17 cellular contexts compared by ENCODE assay signal in the genomic region with DNA sequence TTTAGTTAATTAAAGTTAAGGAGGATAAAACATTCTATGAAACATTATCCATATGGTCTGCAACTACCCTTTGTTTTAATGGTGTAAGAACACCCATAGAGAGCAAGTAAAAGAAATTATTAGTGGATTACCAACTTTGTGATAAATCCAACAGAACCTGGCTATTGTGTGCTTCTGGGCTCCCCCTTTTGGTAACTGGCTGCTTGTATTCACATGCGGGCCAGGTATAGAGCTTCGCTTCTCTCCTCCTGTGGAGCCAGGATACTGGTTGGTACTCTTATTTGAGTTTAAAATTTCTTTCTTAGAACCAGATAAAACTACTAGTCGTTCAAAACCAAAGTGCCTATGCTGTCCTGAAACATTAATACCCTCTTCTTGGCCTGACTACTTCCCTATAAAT.
DNase-seq lines count a peak whose midpoint lies in the region; FAIRE-seq and TF ChIP-seq lines count a peak whose summit lies in the region.
"Had no signal": no experiment of that assay in that cellular context is flagged by ENCODE, and none has a peak within 500 bp of the region (broad histone marks: within the 10 kb centered on the region; RNA-seq: fewer than 3 reads in every experiment).

No MANE protein-coding gene starts in this region.

- H3K79me2 ChIP-seq in keratinocyte (ENCODE audit: control insufficient read depth, insufficient read depth, low read length), result no peaks in the 10 kb centered on the region

- H3K27ac ChIP-seq in C4-2B (no peak overlapping the region), keratinocyte (ENCODE audit: control insufficient read depth, insufficient read depth, low read length) (no peak overlapping the region)

- no peak overlapping the region for H3K4me3 Mint-ChIP-seq in chondrocyte (ENCODE audit: unreplicated experiment)
- H3K4me3 Mint-ChIP-seq in activated CD4-positive, alpha-beta T cell treated with anti-CD3 and anti-CD28 coated beads, Interleukin-2, amount 10 ng/mL, durations not matched to agents 24 days and 14 days, result no peak overlapping the region

- no peak overlapping the region for H3K4me2 ChIP-seq in keratinocyte (ENCODE audit: control insufficient read depth, extremely low read depth, insufficient read depth, low read depth, low read length)

- no peaks in the 10 kb centered on the region for H3K9me3 ChIP-seq in keratinocyte (ENCODE audit: control insufficient read depth, low read depth, low read length)
- H3K9me3 ChIP-seq: HAP-1, MG63 had no signal

- intact Hi-C loops in activated CD4-positive, alpha-beta T cell treated with anti-CD3 and anti-CD28 coated beads, Interleukin-2, amount 10 ng/mL, durations not matched to agents 24 days and 14 days (cut with micrococcal nuclease), result no loop called here

- H2AFZ ChIP-seq in keratinocyte (ENCODE audit: control insufficient read depth, low read length), result no peak overlapping the region

- H3K4me3 ChIP-seq in keratinocyte (ENCODE audit: control insufficient read depth in 2 of 3, extremely low read depth in 1 of 3, insufficient read depth in 2 of 3, low read depth in 1 of 3, low read length in 3 of 3), result no peak overlapping the region
- H3K4me3 ChIP-seq: HAP-1, MG63 had no signal

- H3K9ac ChIP-seq in keratinocyte (ENCODE audit: control insufficient read depth, extremely low read depth, insufficient read depth, low read length), result no peak overlapping the region

- no peaks in the 10 kb centered on the region for H4K20me1 ChIP-seq in keratinocyte (ENCODE audit: control insufficient read depth, extremely low read depth, insufficient read depth, low read length)

- peaks cover 7% of the 10 kb centered on the region for H3K4me1 Mint-ChIP-seq in chondrocyte (ENCODE audit: low read depth)
- H3K4me1 Mint-ChIP-seq in activated CD4-positive, alpha-beta T cell treated with anti-CD3 and anti-CD28 coated beads, Interleukin-2, amount 10 ng/mL, durations not matched to agents 24 days and 14 days, result no peaks in the 10 kb centered on the region

- no peaks in the 10 kb centered on the region for H3K4me1 ChIP-seq in keratinocyte (ENCODE audit: control insufficient read depth, extremely low read depth, insufficient read depth, low read length)
- H3K4me1 ChIP-seq: HAP-1 had no signal

- no peaks in the 10 kb centered on the region for H3K36me3 Mint-ChIP-seq in chondrocyte (ENCODE audit: low read depth)
- H3K36me3 Mint-ChIP-seq in activated CD4-positive, alpha-beta T cell treated with anti-CD3 and anti-CD28 coated beads, Interleukin-2, amount 10 ng/mL, durations not matched to agents 24 days and 14 days (ENCODE audit: low read depth), result no peaks in the 10 kb centered on the region

- H3K27me3 Mint-ChIP-seq in chondrocyte (ENCODE audit: low read depth), result peaks cover 11% of the 10 kb centered on the region
- no peaks in the 10 kb centered on the region for H3K27me3 Mint-ChIP-seq in activated CD4-positive, alpha-beta T cell treated with anti-CD3 and anti-CD28 coated beads, Interleukin-2, amount 10 ng/mL, durations not matched to agents 24 days and 14 days

- H3K9me1 ChIP-seq in keratinocyte (ENCODE audit: control insufficient read depth, extremely low read depth, insufficient read depth, low read length), result no peaks in the 10 kb centered on the region

- no peak for FAIRE-seq in keratinocyte (lab: Jason Lieb, UNC)
- FAIRE-seq: GM19239, RCC 7860 had no signal

- TF ChIP-seq CTCF in C4-2B (conservative IDR thresholded peaks at IDR 0.05), result peak; percentile 18; the same call in 1 of the 2 replicates
- TF ChIP-seq CTCF in LNCAP (IDR thresholded peaks at IDR 0.05), result peak; percentile 32; the same call in 1 of the 2 replicates
- peak; percentile 23 for TF ChIP-seq CTCF in chondrocyte (IDR thresholded peaks at IDR 0.05)
- peak in 2 of 3 experiments; percentile 3 to 34 for TF ChIP-seq CTCF in keratinocyte (optimal IDR thresholded peaks at IDR 0.05 in 1 of 3, IDR thresholded peaks at IDR 0.05 in 1 of 3, conservative IDR thresholded peaks at IDR 0.05 in 1 of 3; ENCODE audit: extremely low read depth in 1 of 3, insufficient read depth in 2 of 3, low read length in 3 of 3)

- no peaks in the 10 kb centered on the region for H3K36me3 ChIP-seq in keratinocyte (ENCODE audit: control insufficient read depth in 2 of 2, extremely low read depth in 1 of 2, insufficient read depth in 2 of 2, low read length in 2 of 2)
- H3K36me3 ChIP-seq: HAP-1, MG63 had no signal

- H3K27me3 ChIP-seq in keratinocyte (ENCODE audit: control insufficient read depth, extremely low read depth, insufficient read depth, low read length), result no peaks in the 10 kb centered on the region
- H3K27me3 ChIP-seq: MG63 had no signal

- DNase-seq in chondrocyte (ENCODE audit: low spot score) (no peak), keratinocyte (ENCODE audit: low read depth, low spot score) (no peak), SK-N-DZ (ENCODE audit: low spot score) (no peak), DMS79 treated with DMSO at 0.1 percent for 48 hours (lab: John Stamatoyannopoulos, UW) (no peak)
- DNase-seq in effector CD8-positive, alpha-beta T cell (lab: John Stamatoyannopoulos, UW), result no peak
- DNase-seq in activated CD4-positive, alpha-beta T cell treated with anti-CD3 and anti-CD28 coated beads, Interleukin-2, amount 10 ng/mL, durations not matched to agents 24 days and 14 days, result no peak
- DNase-seq: COR-L47, KBM-7, MG63, NCI-H1092 treated with DMSO at 0.1 percent for 48 hours, NCI-H510A treated with DMSO at 0.1 percent for 48 hours, SHP77 treated with DMSO at 0.1 percent for 48 hours had no signal

- dilution Hi-C loops in keratinocyte (cut with MboI; ENCODE audit: extremely low pct_ligation_motif_present, low sequenced_read_pairs), result no loop called here

- no peak overlapping the region for H3K27ac Mint-ChIP-seq in chondrocyte (ENCODE audit: unreplicated experiment)
- H3K27ac Mint-ChIP-seq in activated CD4-positive, alpha-beta T cell treated with anti-CD3 and anti-CD28 coated beads, Interleukin-2, amount 10 ng/mL, durations not matched to agents 24 days and 14 days, result no peak overlapping the region

- H3K9me3 Mint-ChIP-seq in chondrocyte (ENCODE audit: low read depth), result no peaks in the 10 kb centered on the region
- no peaks in the 10 kb centered on the region for H3K9me3 Mint-ChIP-seq in activated CD4-positive, alpha-beta T cell treated with anti-CD3 and anti-CD28 coated beads, Interleukin-2, amount 10 ng/mL, durations not matched to agents 24 days and 14 days
